Comparison of ENCODE assay signal across 8 cellular contexts in genomic region chr1:53975861-53976260, GRCh38. TPM values are rescaled to one million over a fixed set of nuclear protein-coding genes. Genes with fewer than 3 reads are reported as not detected.
"Had no signal": no experiment of that assay in that cellular context is flagged by ENCODE, and none has a peak within 500 bp of the region (broad histone marks: within the 10 kb centered on the region; RNA-seq: fewer than 3 reads in every experiment).

No MANE protein-coding gene starts in this region.

- H3K9me3 Mint-ChIP-seq: IgD-negative memory B cell had no signal

- DNase-seq: IMR-90, KBM-7, KG1 had no signal

- H3K27ac ChIP-seq: HL-60 had no signal

- H3K27ac Mint-ChIP-seq: IgD-negative memory B cell had no signal

- H3K4me3 ChIP-seq: K562 had no signal

- H3K4me3 Mint-ChIP-seq: IgD-negative memory B cell had no signal

- H3K36me3 Mint-ChIP-seq: IgD-negative memory B cell had no signal

- H3K27me3 Mint-ChIP-seq: IgD-negative memory B cell had no signal

RNA-seq across cellular contexts. Expression of gene LDLRAD1, which starts 42.1 kb away (rescaled TPM):
- total RNA-seq: HT-29, HT1080, IMR-90, K562 had no signal
